8 cellular contexts compared by ENCODE assay signal in the genomic region with DNA sequence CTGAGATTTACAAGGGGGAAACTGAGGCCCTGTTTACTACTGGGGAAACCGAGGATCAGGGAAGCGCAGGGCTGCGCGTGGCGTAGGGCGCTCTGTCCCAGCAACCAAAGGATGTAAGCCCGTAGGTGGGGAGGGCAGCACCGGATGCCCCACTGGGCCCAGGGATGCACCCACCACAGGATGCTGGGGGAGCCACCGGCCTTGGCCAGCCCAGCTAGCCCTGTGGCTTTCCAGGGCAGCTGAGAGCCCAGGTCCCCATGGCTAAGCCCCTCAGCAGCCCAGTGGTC. TPM values are rescaled to one million over a fixed set of nuclear protein-coding genes. Genes with fewer than 3 reads are reported as not detected.
DNase-seq lines count a peak whose midpoint lies in the region; ATAC-seq and TF ChIP-seq lines count a peak whose summit lies in the region.

No MANE protein-coding gene starts in this region.

- H3K27ac ChIP-seq in left lung: peak overlapping the region; percentile 84 to 87
- peak overlapping the region; percentile 46 to 51 for H3K27ac ChIP-seq in thoracic aorta

- no peak for ATAC-seq in left lung
- no peak for ATAC-seq in thoracic aorta (ENCODE audit: insufficient number of reproducible peaks, low FRiP score, low read depth)
- no peak for ATAC-seq in GM21619 (IDR thresholded peaks at IDR 0.05; ENCODE audit: unreplicated experiment)

- no peaks in the 10 kb centered on the region for H3K9me3 Mint-ChIP-seq in activated CD4-positive, alpha-beta T cell treated with anti-CD3 and anti-CD28 coated beads, Interleukin-2, amount 10 ng/mL, durations not matched to agents 24 days and 14 days
- no peaks in the 10 kb centered on the region for H3K9me3 Mint-ChIP-seq in activated naive CD8-positive, alpha-beta T cell treated with anti-CD3 and anti-CD28 coated beads for 36 hours

- H3K4me1 ChIP-seq in left lung (peaks cover 18 to 54% of the 10 kb centered on the region in 2 donors), thoracic aorta (ENCODE audit: control insufficient read depth in 1 of 2, low read depth in 2 of 2) (peaks cover 9 to 18% of the 10 kb centered on the region in 2 donors)

- no peak for TF ChIP-seq CTCF in left lung (IDR thresholded peaks at IDR 0.05)
- TF ChIP-seq CTCF in thoracic aorta (IDR thresholded peaks at IDR 0.05): no peak

- H3K9me3 ChIP-seq in left lung (no peaks in the 10 kb centered on the region), thoracic aorta (no peaks in the 10 kb centered on the region)

- H3K27me3 ChIP-seq in left lung: no peaks in the 10 kb centered on the region
- no peaks in the 10 kb centered on the region for H3K27me3 ChIP-seq in thoracic aorta (replicated peaks; ENCODE audit: insufficient read depth)

- H3K36me3 ChIP-seq in left lung (peaks cover 0 to 45% of the 10 kb centered on the region in 2 donors), thoracic aorta (peaks cover 18% of the 10 kb centered on the region)

- no peak for DNase-seq in activated CD4-positive, alpha-beta T cell treated with anti-CD3 and anti-CD28 coated beads, Interleukin-2, amount 10 ng/mL, durations not matched to agents 24 days and 14 days
- DNase-seq in activated CD4-positive, alpha-beta T cell treated with anti-CD3 and anti-CD28 coated beads for 4 hours: no peak
- DNase-seq in activated naive CD8-positive, alpha-beta T cell treated with anti-CD3 and anti-CD28 coated beads for 36 hours: no peak
- DNase-seq in left lung (no peak), thoracic aorta (ENCODE audit: low spot score) (no peak), SIG-M5 (lab: John Stamatoyannopoulos, UW) (no peak), HT-29 (ENCODE audit: low spot score) (no peak)

- peak overlapping the region; percentile 96 for H3K27ac Mint-ChIP-seq in activated CD4-positive, alpha-beta T cell treated with anti-CD3 and anti-CD28 coated beads, Interleukin-2, amount 10 ng/mL, durations not matched to agents 24 days and 14 days
- peak overlapping the region; percentile 97 for H3K27ac Mint-ChIP-seq in activated naive CD8-positive, alpha-beta T cell treated with anti-CD3 and anti-CD28 coated beads for 36 hours

- H3K4me3 ChIP-seq in left lung (peak overlapping the region; percentile 20 to 62), thoracic aorta (peak overlapping the region; percentile 83)

- intact Hi-C loops in activated CD4-positive, alpha-beta T cell treated with anti-CD3 and anti-CD28 coated beads, Interleukin-2, amount 10 ng/mL, durations not matched to agents 24 days and 14 days (cut with micrococcal nuclease): loop anchor here (1.0 to 5.0 kb wide), 6 partner anchors 63 to 505 kb away; partner anchors contain the start of genes ACAD9, RAB43 and RAB7A
- intact Hi-C loops in left lung (cut with DNase I): loop anchor here in 1 of 2 donors (10.0 kb wide), 1 partner anchor 452 kb away; no protein-coding TSS in a partner anchor

- H3K36me3 Mint-ChIP-seq in activated CD4-positive, alpha-beta T cell treated with anti-CD3 and anti-CD28 coated beads, Interleukin-2, amount 10 ng/mL, durations not matched to agents 24 days and 14 days (ENCODE audit: low read depth): peaks cover 42% of the 10 kb centered on the region
- peaks cover 33% of the 10 kb centered on the region for H3K36me3 Mint-ChIP-seq in activated naive CD8-positive, alpha-beta T cell treated with anti-CD3 and anti-CD28 coated beads for 36 hours

- no peaks in the 10 kb centered on the region for H3K27me3 Mint-ChIP-seq in activated CD4-positive, alpha-beta T cell treated with anti-CD3 and anti-CD28 coated beads, Interleukin-2, amount 10 ng/mL, durations not matched to agents 24 days and 14 days
- no peaks in the 10 kb centered on the region for H3K27me3 Mint-ChIP-seq in activated naive CD8-positive, alpha-beta T cell treated with anti-CD3 and anti-CD28 coated beads for 36 hours

- H3K4me3 Mint-ChIP-seq in activated CD4-positive, alpha-beta T cell treated with anti-CD3 and anti-CD28 coated beads, Interleukin-2, amount 10 ng/mL, durations not matched to agents 24 days and 14 days: peak overlapping the region; percentile 95
- H3K4me3 Mint-ChIP-seq in activated naive CD8-positive, alpha-beta T cell treated with anti-CD3 and anti-CD28 coated beads for 36 hours: peak overlapping the region; percentile 99

- H3K4me1 Mint-ChIP-seq in activated CD4-positive, alpha-beta T cell treated with anti-CD3 and anti-CD28 coated beads, Interleukin-2, amount 10 ng/mL, durations not matched to agents 24 days and 14 days: peaks cover 34% of the 10 kb centered on the region
- H3K4me1 Mint-ChIP-seq in activated naive CD8-positive, alpha-beta T cell treated with anti-CD3 and anti-CD28 coated beads for 36 hours: peaks cover 28% of the 10 kb centered on the region

RNA-seq across cellular contexts. Expression of gene RPN1, which starts 33.4 kb away (rescaled TPM):
- total RNA-seq in activated CD4-positive, alpha-beta T cell treated with anti-CD3 and anti-CD28 coated beads, Interleukin-2, amount 10 ng/mL, durations not matched to agents 24 days and 14 days: 192 and 194 TPM in 2 replicates
- 100 to 1,000 TPM; 148 to 149 TPM for total RNA-seq in activated naive CD8-positive, alpha-beta T cell treated with anti-CD3 and anti-CD28 coated beads for 36 hours
- total RNA-seq in left lung (100 to 1,000 TPM; 229 to 294 TPM), thoracic aorta (100 to 1,000 TPM; 202 to 227 TPM)
- 622 and 639 TPM in 2 replicates for total RNA-seq in HT-29 (2014; rRNA removed; shearing (Covaris generic))
